17 cellular contexts compared by ENCODE assay signal in the genomic region with DNA sequence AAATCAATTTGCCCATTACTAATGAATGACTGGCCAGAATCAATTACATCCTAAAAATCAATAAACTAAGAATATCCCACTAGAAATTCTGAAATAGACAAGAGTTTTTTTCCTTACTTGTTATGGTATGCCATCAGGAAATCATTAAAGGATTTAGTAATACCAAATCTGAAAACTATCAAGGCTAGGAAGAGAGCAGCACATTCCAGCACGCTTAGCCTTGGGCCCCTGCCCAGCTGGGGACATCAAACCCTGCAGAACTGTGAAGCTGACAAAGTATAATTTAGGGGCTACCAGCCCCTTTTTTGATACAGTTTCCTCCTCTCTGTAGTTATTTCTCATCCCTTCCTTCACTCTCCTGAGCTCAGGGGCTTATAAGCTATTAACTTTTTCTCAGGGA.
A peak's percentile ranks its signal among the peaks of the same experiment; 100 is the strongest.
DNase-seq lines count a peak whose midpoint lies in the region; ATAC-seq and TF ChIP-seq lines count a peak whose summit lies in the region.
"Had no signal": no experiment of that assay in that cellular context is flagged by ENCODE, and none has a peak within 500 bp of the region (broad histone marks: within the 10 kb centered on the region; RNA-seq: fewer than 3 reads in every experiment).

No MANE protein-coding gene starts in this region.

- POLR2A ChIA-PET in SK-N-SH (lab: Yijun Ruan, JAX): interaction anchor here (0.6 kb wide), 1 partner anchor 1135 kb away, joined by 4 read pairs; no protein-coding TSS in a partner anchor

- DNase-seq in SK-N-SH (no peak), adrenal gland (peak in 4 of 7 donors; percentile 29 to 39 (median 35)), fibroblast of the conjunctiva (ENCODE audit: low read depth) (peak; percentile 23), heart right ventricle (no peak)
- DNase-seq: DMS 273 treated with DMSO at 0.1 percent for 48 hours; MG63; NCI-H1105; NCI-H1694 treated with DMSO at 0.1 percent for 48 hours; NCI-H446 treated with DMSO at 0.1 percent for 48 hours; NK-92 treated with Interleukin-12 subunit alpha and Interleukin-12 subunit beta, amount 100 ng/mL, for 24 hours; SIG-M5 had no signal

- H3K27ac ChIP-seq in SK-N-SH (ENCODE audit: low read depth in 2 of 2, low read length in 1 of 2): no peak overlapping the region
- H3K27ac ChIP-seq in adrenal gland: no peak overlapping the region
- no peak overlapping the region for H3K27ac ChIP-seq in heart right ventricle
- H3K27ac ChIP-seq: 22Rv1 had no signal

- H2AFZ ChIP-seq in SK-N-SH (ENCODE audit: low read depth): no peak overlapping the region

- H3K36me3 ChIP-seq in SK-N-SH (replicated peaks in 1 of 2; ENCODE audit: control insufficient read depth in 1 of 2, insufficient read depth in 2 of 2, low read length in 1 of 2) (no peaks in the 10 kb centered on the region), adrenal gland (replicated peaks in 1 of 2) (no peaks in the 10 kb centered on the region), heart right ventricle (no peaks in the 10 kb centered on the region)
- H3K36me3 ChIP-seq: MG63 had no signal

- TF ChIP-seq CTCF in SK-N-SH (IDR thresholded peaks at IDR 0.05) (no peak), adrenal gland (IDR thresholded peaks at IDR 0.05) (no peak), heart right ventricle (IDR thresholded peaks at IDR 0.05) (no peak)

- H3K9me2 ChIP-seq in SK-N-SH: no peaks in the 10 kb centered on the region

- ATAC-seq in SK-N-SH treated with all-trans-retinoic acid at 6 μM for 48 hours (peak; percentile 34; the same call in 1 of the 3 replicates), GM21447 (IDR thresholded peaks at IDR 0.05; ENCODE audit: unreplicated experiment) (no peak), HG03175 (IDR thresholded peaks at IDR 0.05; ENCODE audit: unreplicated experiment) (no peak), heart right ventricle (no peak), GM21717 (IDR thresholded peaks at IDR 0.05; ENCODE audit: unreplicated experiment) (no peak)
- ATAC-seq: HepG2 had no signal

- no peaks in the 10 kb centered on the region for H3K79me2 ChIP-seq in SK-N-SH (ENCODE audit: insufficient read depth)

- no peaks in the 10 kb centered on the region for H3F3A ChIP-seq in SK-N-SH (replicated peaks; ENCODE audit: insufficient read depth)

- H3K4me3 ChIP-seq in SK-N-SH (ENCODE audit: low read depth in 2 of 2, low read length in 1 of 2) (no peak overlapping the region), adrenal gland (no peak overlapping the region), heart right ventricle (no peak overlapping the region)
- H3K4me3 ChIP-seq: MG63 had no signal

- no peak for TF ChIP-seq POLR2A in adrenal gland (IDR thresholded peaks at IDR 0.05)

- H3K27me3 ChIP-seq in SK-N-SH (ENCODE audit: insufficient read depth): no peaks in the 10 kb centered on the region
- no peaks in the 10 kb centered on the region for H3K27me3 ChIP-seq in adrenal gland
- H3K27me3 ChIP-seq in heart right ventricle: no peaks in the 10 kb centered on the region
- H3K27me3 ChIP-seq: MG63 had no signal

- no peak overlapping the region for H3K4me2 ChIP-seq in SK-N-SH

- peaks cover 4 to 20% of the 10 kb centered on the region in 2 experiments; a peak in 2 of 4 replicates for H3K4me1 ChIP-seq in SK-N-SH (ENCODE audit: control insufficient read depth in 1 of 2, insufficient read depth in 2 of 2, low read depth in 1 of 2, low read length in 1 of 2)
- H3K4me1 ChIP-seq in adrenal gland (replicated peaks in 1 of 2): peaks cover 0 to 9% of the 10 kb centered on the region in 2 donors
- peaks cover 0 to 7% (median 0%) of the 10 kb centered on the region in 9 donors for H3K4me1 ChIP-seq in heart right ventricle

- WGBS in SK-N-SH (ENCODE audit: low lambda C conversion rate): 50% methylated on average over 1 of the region's 1 CpG
- 26 to 36% (median 28%) methylated on average over 1 of the region's 1 CpG for WGBS in adrenal gland, 4 donors
- 21 to 48% methylated on average over 1 of the region's 1 CpG for WGBS in heart right ventricle, 2 donors

- no peaks in the 10 kb centered on the region for H4K20me1 ChIP-seq in SK-N-SH (ENCODE audit: insufficient read depth)

- TF ChIP-seq EP300 in SK-N-SH (IDR thresholded peaks at IDR 0.05; ENCODE audit: borderline replicate concordance in 1 of 2, low read depth in 1 of 2, low read length in 1 of 2): no peak

- TF ChIP-seq RAD21 in SK-N-SH (IDR thresholded peaks at IDR 0.05; ENCODE audit: low read length): no peak

- intact Hi-C loops in adrenal gland (cut with DNase I): no loop called here
- intact Hi-C loops in heart right ventricle (cut with DNase I): no loop called here

- no peaks in the 10 kb centered on the region for H3K9me3 ChIP-seq in SK-N-SH
- H3K9me3 ChIP-seq in adrenal gland (replicated peaks in 1 of 3): no peaks in the 10 kb centered on the region
- no peaks in the 10 kb centered on the region for H3K9me3 ChIP-seq in heart right ventricle
- H3K9me3 ChIP-seq: MG63 had no signal

- CTCF ChIA-PET in SK-N-SH (lab: Yijun Ruan, JAX): interaction anchor here (1.0 to 1.5 kb wide), 2 partner anchors 20 to 94 kb away, joined by 3 to 4 read pairs; no protein-coding TSS in a partner anchor

- H3K9ac ChIP-seq in SK-N-SH: no peak overlapping the region

TF ChIP-seq in SK-N-SH treated with all-trans-retinoic acid at 6 μM for 48 hours, 23 proteins besides CTCF, POLR2A, EP300 and RAD21 (continues in another document):
- TF ChIP-seq RARB (CRISPR knock-in tag; IDR thresholded peaks at IDR 0.05): no peak
- TF ChIP-seq ZFP3 (CRISPR knock-in tag; IDR thresholded peaks at IDR 0.05): no peak
- TF ChIP-seq ZFP30 (CRISPR knock-in tag; IDR thresholded peaks at IDR 0.05): no peak
- TF ChIP-seq ESRRG (CRISPR knock-in tag; IDR thresholded peaks at IDR 0.05): no peak
- TF ChIP-seq TCF4 (CRISPR knock-in tag; IDR thresholded peaks at IDR 0.05; ENCODE audit: borderline replicate concordance): no peak
- TF ChIP-seq ARNTL (CRISPR knock-in tag; IDR thresholded peaks at IDR 0.05; ENCODE audit: borderline replicate concordance, low read depth): no peak
- TF ChIP-seq, protein P1, sequence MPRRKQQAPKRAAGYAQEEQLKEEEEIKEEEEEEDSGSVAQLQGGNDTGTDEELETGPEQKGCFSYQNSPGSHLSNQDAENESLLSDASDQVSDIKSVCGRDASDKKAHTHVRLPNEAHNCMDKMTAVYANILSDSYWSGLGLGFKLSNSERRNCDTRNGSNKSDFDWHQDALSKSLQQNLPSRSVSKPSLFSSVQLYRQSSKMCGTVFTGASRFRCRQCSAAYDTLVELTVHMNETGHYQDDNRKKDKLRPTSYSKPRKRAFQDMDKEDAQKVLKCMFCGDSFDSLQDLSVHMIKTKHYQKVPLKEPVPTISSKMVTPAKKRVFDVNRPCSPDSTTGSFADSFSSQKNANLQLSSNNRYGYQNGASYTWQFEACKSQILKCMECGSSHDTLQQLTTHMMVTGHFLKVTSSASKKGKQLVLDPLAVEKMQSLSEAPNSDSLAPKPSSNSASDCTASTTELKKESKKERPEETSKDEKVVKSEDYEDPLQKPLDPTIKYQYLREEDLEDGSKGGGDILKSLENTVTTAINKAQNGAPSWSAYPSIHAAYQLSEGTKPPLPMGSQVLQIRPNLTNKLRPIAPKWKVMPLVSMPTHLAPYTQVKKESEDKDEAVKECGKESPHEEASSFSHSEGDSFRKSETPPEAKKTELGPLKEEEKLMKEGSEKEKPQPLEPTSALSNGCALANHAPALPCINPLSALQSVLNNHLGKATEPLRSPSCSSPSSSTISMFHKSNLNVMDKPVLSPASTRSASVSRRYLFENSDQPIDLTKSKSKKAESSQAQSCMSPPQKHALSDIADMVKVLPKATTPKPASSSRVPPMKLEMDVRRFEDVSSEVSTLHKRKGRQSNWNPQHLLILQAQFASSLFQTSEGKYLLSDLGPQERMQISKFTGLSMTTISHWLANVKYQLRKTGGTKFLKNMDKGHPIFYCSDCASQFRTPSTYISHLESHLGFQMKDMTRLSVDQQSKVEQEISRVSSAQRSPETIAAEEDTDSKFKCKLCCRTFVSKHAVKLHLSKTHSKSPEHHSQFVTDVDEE (CRISPR knock-in tag; IDR thresholded peaks at IDR 0.05): no peak
- TF ChIP-seq TOX (CRISPR knock-in tag; IDR thresholded peaks at IDR 0.05; ENCODE audit: borderline replicate concordance): no peak

TF ChIP-seq in SK-N-SH, 30 proteins besides CTCF, POLR2A, EP300 and RAD21 (continues in another document):
- TF ChIP-seq NFIC (IDR thresholded peaks at IDR 0.05; ENCODE audit: borderline replicate concordance) (no peak), GATA2 (CRISPR knock-in tag; IDR thresholded peaks at IDR 0.05) (no peak)
- TF ChIP-seq, protein P2, sequence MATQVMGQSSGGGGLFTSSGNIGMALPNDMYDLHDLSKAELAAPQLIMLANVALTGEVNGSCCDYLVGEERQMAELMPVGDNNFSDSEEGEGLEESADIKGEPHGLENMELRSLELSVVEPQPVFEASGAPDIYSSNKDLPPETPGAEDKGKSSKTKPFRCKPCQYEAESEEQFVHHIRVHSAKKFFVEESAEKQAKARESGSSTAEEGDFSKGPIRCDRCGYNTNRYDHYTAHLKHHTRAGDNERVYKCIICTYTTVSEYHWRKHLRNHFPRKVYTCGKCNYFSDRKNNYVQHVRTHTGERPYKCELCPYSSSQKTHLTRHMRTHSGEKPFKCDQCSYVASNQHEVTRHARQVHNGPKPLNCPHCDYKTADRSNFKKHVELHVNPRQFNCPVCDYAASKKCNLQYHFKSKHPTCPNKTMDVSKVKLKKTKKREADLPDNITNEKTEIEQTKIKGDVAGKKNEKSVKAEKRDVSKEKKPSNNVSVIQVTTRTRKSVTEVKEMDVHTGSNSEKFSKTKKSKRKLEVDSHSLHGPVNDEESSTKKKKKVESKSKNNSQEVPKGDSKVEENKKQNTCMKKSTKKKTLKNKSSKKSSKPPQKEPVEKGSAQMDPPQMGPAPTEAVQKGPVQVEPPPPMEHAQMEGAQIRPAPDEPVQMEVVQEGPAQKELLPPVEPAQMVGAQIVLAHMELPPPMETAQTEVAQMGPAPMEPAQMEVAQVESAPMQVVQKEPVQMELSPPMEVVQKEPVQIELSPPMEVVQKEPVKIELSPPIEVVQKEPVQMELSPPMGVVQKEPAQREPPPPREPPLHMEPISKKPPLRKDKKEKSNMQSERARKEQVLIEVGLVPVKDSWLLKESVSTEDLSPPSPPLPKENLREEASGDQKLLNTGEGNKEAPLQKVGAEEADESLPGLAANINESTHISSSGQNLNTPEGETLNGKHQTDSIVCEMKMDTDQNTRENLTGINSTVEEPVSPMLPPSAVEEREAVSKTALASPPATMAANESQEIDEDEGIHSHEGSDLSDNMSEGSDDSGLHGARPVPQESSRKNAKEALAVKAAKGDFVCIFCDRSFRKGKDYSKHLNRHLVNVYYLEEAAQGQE (IDR thresholded peaks at IDR 0.05; ENCODE audit: low read depth, low read length): no peak
- TF ChIP-seq, protein P3, sequence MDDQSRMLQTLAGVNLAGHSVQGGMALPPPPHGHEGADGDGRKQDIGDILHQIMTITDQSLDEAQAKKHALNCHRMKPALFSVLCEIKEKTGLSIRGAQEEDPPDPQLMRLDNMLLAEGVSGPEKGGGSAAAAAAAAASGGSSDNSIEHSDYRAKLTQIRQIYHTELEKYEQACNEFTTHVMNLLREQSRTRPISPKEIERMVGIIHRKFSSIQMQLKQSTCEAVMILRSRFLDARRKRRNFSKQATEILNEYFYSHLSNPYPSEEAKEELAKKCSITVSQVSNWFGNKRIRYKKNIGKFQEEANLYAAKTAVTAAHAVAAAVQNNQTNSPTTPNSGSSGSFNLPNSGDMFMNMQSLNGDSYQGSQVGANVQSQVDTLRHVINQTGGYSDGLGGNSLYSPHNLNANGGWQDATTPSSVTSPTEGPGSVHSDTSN (IDR thresholded peaks at IDR 0.05): no peak

Comparison
In these comparisons a context has a peak if more than half of its experiments do, and no peak if none do; other contexts are left out.
1. DNase-seq: peak in adrenal gland (4 of 7) and fibroblast of the conjunctiva (single experiment); none in SK-N-SH (single experiment) and heart right ventricle (0 of 2).